Comparison of ENCODE assay signal across 1 cellular context in genomic region chr22:31055322-31056159, GRCh38.
A peak's percentile ranks its signal among the peaks of the same experiment; 100 is the strongest.
TF ChIP-seq lines count a peak whose summit lies in the region.

No MANE protein-coding gene starts in this region.

TF ChIP-seq in HepG2, 621 proteins besides CTCF, POLR2A, EP300 and RAD21 (continued from another document and continues in another):
- peak; percentile 87 for TF ChIP-seq DPF2 (CRISPR knock-in tag; IDR thresholded peaks at IDR 0.05; ENCODE audit: borderline replicate concordance, low read depth)
- peak; percentile 94 for TF ChIP-seq KDM3A (CRISPR knock-in tag; IDR thresholded peaks at IDR 0.05; ENCODE audit: low read depth)
- no peak for TF ChIP-seq ZNF451 (CRISPR knock-in tag; IDR thresholded peaks at IDR 0.05)
- no peak for TF ChIP-seq ZNF709 (CRISPR knock-in tag; IDR thresholded peaks at IDR 0.05)
- peak; percentile 82 for TF ChIP-seq PHF21A (CRISPR knock-in tag; IDR thresholded peaks at IDR 0.05)
- TF ChIP-seq ZNF792 (CRISPR knock-in tag; IDR thresholded peaks at IDR 0.05), result peak; percentile 93; the same call in 1 of the 2 replicates
- no peak for TF ChIP-seq GTF3A (CRISPR knock-in tag; conservative IDR thresholded peaks at IDR 0.05)
- TF ChIP-seq, protein P1, sequence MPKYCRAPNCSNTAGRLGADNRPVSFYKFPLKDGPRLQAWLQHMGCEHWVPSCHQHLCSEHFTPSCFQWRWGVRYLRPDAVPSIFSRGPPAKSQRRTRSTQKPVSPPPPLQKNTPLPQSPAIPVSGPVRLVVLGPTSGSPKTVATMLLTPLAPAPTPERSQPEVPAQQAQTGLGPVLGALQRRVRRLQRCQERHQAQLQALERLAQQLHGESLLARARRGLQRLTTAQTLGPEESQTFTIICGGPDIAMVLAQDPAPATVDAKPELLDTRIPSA (CRISPR knock-in tag; IDR thresholded peaks at IDR 0.05; ENCODE audit: borderline replicate concordance), result no peak
- TF ChIP-seq TCF12 (IDR thresholded peaks at IDR 0.05), result no peak
- TF ChIP-seq TCF12 (CRISPR knock-in tag; IDR thresholded peaks at IDR 0.05), result peak; percentile 65; the same call in 1 of the 2 replicates
- TF ChIP-seq ZNF850 (CRISPR knock-in tag; conservative IDR thresholded peaks at IDR 0.05), result no peak
- no peak for TF ChIP-seq ZSCAN22 (CRISPR knock-in tag; IDR thresholded peaks at IDR 0.05)
- peak; percentile 91; the same call in 1 of the 2 replicates for TF ChIP-seq TRIM24 (CRISPR knock-in tag; IDR thresholded peaks at IDR 0.05)
- TF ChIP-seq NCOA1 (CRISPR knock-in tag; IDR thresholded peaks at IDR 0.05), result no peak; the same call in 1 of the 2 replicates
- TF ChIP-seq ZNF761 (CRISPR knock-in tag; conservative IDR thresholded peaks at IDR 0.05), result peak; percentile 69; the same call in 1 of the 2 replicates
- no peak for TF ChIP-seq TMF1 (CRISPR knock-in tag; IDR thresholded peaks at IDR 0.05; ENCODE audit: low read depth)
- peak; percentile 75 for TF ChIP-seq KMT2B (CRISPR knock-in tag; IDR thresholded peaks at IDR 0.05)
- TF ChIP-seq MYC (CRISPR knock-in tag; IDR thresholded peaks at IDR 0.05; ENCODE audit: borderline replicate concordance), result peak; percentile 78; the same call in 1 of the 2 replicates
- TF ChIP-seq ARID3A (IDR thresholded peaks at IDR 0.05; ENCODE audit: low read depth, low read length), result peak; percentile 61; the same call in 1 of the 2 replicates
- TF ChIP-seq TAF15 (IDR thresholded peaks at IDR 0.05; ENCODE audit: low read depth, low read length, poor library complexity, severe bottlenecking), result no peak
- no peak; the same call in 1 of the 2 replicates for TF ChIP-seq ZNF782 (CRISPR knock-in tag; IDR thresholded peaks at IDR 0.05; ENCODE audit: borderline replicate concordance)
- 0 out of 2 replicates have a peak, but pooled peaks have one; percentile 26 for TF ChIP-seq ETV6 (CRISPR knock-in tag; conservative IDR thresholded peaks at IDR 0.05)
- TF ChIP-seq SMAD9 (CRISPR knock-in tag; IDR thresholded peaks at IDR 0.05), result no peak
- no peak for TF ChIP-seq RFX5 (IDR thresholded peaks at IDR 0.05; ENCODE audit: low read depth, low read length)
- TF ChIP-seq, protein P2, sequence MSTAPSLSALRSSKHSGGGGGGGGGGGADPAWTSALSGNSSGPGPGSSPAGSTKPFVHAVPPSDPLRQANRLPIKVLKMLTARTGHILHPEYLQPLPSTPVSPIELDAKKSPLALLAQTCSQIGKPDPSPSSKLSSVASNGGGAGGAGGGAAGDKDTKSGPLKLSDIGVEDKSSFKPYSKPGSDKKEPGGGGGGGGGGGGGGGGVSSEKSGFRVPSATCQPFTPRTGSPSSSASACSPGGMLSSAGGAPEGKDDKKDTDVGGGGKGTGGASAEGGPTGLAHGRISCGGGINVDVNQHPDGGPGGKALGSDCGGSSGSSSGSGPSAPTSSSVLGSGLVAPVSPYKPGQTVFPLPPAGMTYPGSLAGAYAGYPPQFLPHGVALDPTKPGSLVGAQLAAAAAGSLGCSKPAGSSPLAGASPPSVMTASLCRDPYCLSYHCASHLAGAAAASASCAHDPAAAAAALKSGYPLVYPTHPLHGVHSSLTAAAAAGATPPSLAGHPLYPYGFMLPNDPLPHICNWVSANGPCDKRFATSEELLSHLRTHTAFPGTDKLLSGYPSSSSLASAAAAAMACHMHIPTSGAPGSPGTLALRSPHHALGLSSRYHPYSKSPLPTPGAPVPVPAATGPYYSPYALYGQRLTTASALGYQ (CRISPR knock-in tag; IDR thresholded peaks at IDR 0.05), result peak; percentile 92
- TF ChIP-seq, protein P3, sequence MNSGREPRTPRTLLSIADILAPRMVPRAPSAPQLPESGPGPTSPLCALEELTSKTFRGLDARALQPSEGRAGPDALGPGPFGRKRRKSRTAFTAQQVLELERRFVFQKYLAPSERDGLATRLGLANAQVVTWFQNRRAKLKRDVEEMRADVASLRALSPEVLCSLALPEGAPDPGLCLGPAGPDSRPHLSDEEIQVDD (CRISPR knock-in tag; IDR thresholded peaks at IDR 0.05; ENCODE audit: borderline replicate concordance), result no peak; the same call in 1 of the 2 replicates
- peak; percentile 95; the same call in 1 of the 2 replicates for TF ChIP-seq CBX5 (CRISPR knock-in tag; IDR thresholded peaks at IDR 0.05; ENCODE audit: borderline replicate concordance)
- TF ChIP-seq ZNF207 (IDR thresholded peaks at IDR 0.05; ENCODE audit: borderline replicate concordance), result no peak
- TF ChIP-seq, protein P4, sequence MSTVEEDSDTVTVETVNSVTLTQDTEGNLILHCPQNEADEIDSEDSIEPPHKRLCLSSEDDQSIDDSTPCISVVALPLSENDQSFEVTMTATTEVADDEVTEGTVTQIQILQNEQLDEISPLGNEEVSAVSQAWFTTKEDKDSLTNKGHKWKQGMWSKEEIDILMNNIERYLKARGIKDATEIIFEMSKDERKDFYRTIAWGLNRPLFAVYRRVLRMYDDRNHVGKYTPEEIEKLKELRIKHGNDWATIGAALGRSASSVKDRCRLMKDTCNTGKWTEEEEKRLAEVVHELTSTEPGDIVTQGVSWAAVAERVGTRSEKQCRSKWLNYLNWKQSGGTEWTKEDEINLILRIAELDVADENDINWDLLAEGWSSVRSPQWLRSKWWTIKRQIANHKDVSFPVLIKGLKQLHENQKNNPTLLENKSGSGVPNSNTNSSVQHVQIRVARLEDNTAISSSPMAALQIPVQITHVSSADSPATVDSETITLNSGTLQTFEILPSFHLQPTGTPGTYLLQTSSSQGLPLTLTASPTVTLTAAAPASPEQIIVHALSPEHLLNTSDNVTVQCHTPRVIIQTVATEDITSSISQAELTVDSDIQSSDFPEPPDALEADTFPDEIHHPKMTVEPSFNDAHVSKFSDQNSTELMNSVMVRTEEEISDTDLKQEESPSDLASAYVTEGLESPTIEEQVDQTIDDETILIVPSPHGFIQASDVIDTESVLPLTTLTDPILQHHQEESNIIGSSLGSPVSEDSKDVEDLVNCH (CRISPR knock-in tag; IDR thresholded peaks at IDR 0.05), result no peak
- no peak for TF ChIP-seq WIZ (CRISPR knock-in tag; IDR thresholded peaks at IDR 0.05)
- no peak for TF ChIP-seq ZBTB20 (CRISPR knock-in tag; IDR thresholded peaks at IDR 0.05; ENCODE audit: borderline replicate concordance, low read depth)
- no peak for TF ChIP-seq ZNF468 (CRISPR knock-in tag; IDR thresholded peaks at IDR 0.05)
- peak; percentile 59; the same call in 1 of the 2 replicates for TF ChIP-seq SIX1 (CRISPR knock-in tag; IDR thresholded peaks at IDR 0.05; ENCODE audit: borderline replicate concordance)
- TF ChIP-seq ZNF883 (CRISPR knock-in tag; IDR thresholded peaks at IDR 0.05; ENCODE audit: not compliant biosample characterization), result no peak
- 0 out of 2 replicates have a peak, but pooled peaks have one; percentile 28 for TF ChIP-seq CHD2 (IDR thresholded peaks at IDR 0.05; ENCODE audit: low read depth, low read length)
- 0 out of 2 replicates have a peak, but pooled peaks have one; percentile 77 for TF ChIP-seq ZNF431 (CRISPR knock-in tag; IDR thresholded peaks at IDR 0.05; ENCODE audit: borderline replicate concordance, low read depth)
- no peak for TF ChIP-seq ZNF274 (CRISPR knock-in tag; IDR thresholded peaks at IDR 0.05)
- no peak for TF ChIP-seq NR3C1 (CRISPR knock-in tag; IDR thresholded peaks at IDR 0.05)
- TF ChIP-seq, protein P5, sequence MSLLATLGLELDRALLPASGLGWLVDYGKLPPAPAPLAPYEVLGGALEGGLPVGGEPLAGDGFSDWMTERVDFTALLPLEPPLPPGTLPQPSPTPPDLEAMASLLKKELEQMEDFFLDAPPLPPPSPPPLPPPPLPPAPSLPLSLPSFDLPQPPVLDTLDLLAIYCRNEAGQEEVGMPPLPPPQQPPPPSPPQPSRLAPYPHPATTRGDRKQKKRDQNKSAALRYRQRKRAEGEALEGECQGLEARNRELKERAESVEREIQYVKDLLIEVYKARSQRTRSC (CRISPR knock-in tag; IDR thresholded peaks at IDR 0.05; ENCODE audit: low read depth), result no peak
- TF ChIP-seq, protein P6, sequence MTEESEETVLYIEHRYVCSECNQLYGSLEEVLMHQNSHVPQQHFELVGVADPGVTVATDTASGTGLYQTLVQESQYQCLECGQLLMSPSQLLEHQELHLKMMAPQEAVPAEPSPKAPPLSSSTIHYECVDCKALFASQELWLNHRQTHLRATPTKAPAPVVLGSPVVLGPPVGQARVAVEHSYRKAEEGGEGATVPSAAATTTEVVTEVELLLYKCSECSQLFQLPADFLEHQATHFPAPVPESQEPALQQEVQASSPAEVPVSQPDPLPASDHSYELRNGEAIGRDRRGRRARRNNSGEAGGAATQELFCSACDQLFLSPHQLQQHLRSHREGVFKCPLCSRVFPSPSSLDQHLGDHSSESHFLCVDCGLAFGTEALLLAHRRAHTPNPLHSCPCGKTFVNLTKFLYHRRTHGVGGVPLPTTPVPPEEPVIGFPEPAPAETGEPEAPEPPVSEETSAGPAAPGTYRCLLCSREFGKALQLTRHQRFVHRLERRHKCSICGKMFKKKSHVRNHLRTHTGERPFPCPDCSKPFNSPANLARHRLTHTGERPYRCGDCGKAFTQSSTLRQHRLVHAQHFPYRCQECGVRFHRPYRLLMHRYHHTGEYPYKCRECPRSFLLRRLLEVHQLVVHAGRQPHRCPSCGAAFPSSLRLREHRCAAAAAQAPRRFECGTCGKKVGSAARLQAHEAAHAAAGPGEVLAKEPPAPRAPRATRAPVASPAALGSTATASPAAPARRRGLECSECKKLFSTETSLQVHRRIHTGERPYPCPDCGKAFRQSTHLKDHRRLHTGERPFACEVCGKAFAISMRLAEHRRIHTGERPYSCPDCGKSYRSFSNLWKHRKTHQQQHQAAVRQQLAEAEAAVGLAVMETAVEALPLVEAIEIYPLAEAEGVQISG (CRISPR knock-in tag; IDR thresholded peaks at IDR 0.05), result peak; percentile 92
- peak; percentile 76 for TF ChIP-seq ZFP90 (CRISPR knock-in tag; IDR thresholded peaks at IDR 0.05; ENCODE audit: borderline replicate concordance)
- TF ChIP-seq, protein P7, sequence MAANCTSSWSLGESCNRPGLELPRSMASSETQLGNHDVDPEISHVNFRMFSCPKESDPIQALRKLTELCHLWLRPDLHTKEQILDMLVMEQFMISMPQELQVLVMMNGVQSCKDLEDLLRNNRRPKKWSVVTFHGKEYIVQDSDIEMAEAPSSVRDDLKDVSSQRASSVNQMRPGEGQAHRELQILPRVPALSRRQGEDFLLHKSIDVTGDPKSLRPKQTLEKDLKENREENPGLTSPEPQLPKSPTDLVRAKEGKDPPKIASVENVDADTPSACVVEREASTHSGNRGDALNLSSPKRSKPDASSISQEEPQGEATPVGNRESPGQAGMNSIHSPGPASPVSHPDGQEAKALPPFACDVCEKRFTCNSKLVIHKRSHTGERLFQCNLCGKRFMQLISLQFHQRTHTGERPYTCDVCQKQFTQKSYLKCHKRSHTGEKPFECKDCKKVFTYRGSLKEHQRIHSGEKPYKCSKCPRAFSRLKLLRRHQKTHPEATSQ (CRISPR knock-in tag; IDR thresholded peaks at IDR 0.05; ENCODE audit: borderline replicate concordance), result no peak
- TF ChIP-seq HMGA1 (CRISPR knock-in tag; conservative IDR thresholded peaks at IDR 0.05), result no peak
- 0 out of 2 replicates have a peak, but pooled peaks have one; percentile 24 for TF ChIP-seq NR2F6 (IDR thresholded peaks at IDR 0.05)
- TF ChIP-seq NR2F6 (CRISPR knock-in tag; IDR thresholded peaks at IDR 0.05), result peak; percentile 84
- peak; percentile 78 for TF ChIP-seq ELF3 (CRISPR knock-in tag; IDR thresholded peaks at IDR 0.05)
- peak; percentile 77; the same call in 1 of the 2 replicates for TF ChIP-seq ZBTB3 (CRISPR knock-in tag; IDR thresholded peaks at IDR 0.05; ENCODE audit: borderline replicate concordance, low read depth)
- TF ChIP-seq, protein P8, sequence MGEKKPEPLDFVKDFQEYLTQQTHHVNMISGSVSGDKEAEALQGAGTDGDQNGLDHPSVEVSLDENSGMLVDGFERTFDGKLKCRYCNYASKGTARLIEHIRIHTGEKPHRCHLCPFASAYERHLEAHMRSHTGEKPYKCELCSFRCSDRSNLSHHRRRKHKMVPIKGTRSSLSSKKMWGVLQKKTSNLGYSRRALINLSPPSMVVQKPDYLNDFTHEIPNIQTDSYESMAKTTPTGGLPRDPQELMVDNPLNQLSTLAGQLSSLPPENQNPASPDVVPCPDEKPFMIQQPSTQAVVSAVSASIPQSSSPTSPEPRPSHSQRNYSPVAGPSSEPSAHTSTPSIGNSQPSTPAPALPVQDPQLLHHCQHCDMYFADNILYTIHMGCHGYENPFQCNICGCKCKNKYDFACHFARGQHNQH (CRISPR knock-in tag; IDR thresholded peaks at IDR 0.05), result peak; percentile 96
- peak; percentile 96 for TF ChIP-seq MED1 (CRISPR knock-in tag; IDR thresholded peaks at IDR 0.05)
- no peak for TF ChIP-seq ETS1 (CRISPR knock-in tag; IDR thresholded peaks at IDR 0.05)
- TF ChIP-seq DRAP1 (CRISPR knock-in tag; IDR thresholded peaks at IDR 0.05), result peak; percentile 18; the same call in 1 of the 2 replicates
- no peak for TF ChIP-seq POLR2AphosphoS5 (IDR thresholded peaks at IDR 0.05; ENCODE audit: low read depth, low read length)
- no peak for TF ChIP-seq ZNF44 (CRISPR knock-in tag; IDR thresholded peaks at IDR 0.05)
- TF ChIP-seq, protein P9, sequence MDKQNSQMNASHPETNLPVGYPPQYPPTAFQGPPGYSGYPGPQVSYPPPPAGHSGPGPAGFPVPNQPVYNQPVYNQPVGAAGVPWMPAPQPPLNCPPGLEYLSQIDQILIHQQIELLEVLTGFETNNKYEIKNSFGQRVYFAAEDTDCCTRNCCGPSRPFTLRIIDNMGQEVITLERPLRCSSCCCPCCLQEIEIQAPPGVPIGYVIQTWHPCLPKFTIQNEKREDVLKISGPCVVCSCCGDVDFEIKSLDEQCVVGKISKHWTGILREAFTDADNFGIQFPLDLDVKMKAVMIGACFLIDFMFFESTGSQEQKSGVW (CRISPR knock-in tag; IDR thresholded peaks at IDR 0.05; ENCODE audit: borderline replicate concordance), result no peak
